ENCODE assay signal across 6 cellular contexts in genomic region chr17:8163978-8164814, GRCh38. TPM values are rescaled to one million over a fixed set of nuclear protein-coding genes. Genes with fewer than 3 reads are reported as not detected.
DNase-seq lines count a peak whose midpoint lies in the region; ATAC-seq and TF ChIP-seq lines count a peak whose summit lies in the region.

No MANE protein-coding gene starts in this region.

- no peak overlapping the region for H2AFZ ChIP-seq in fibroblast of lung (ENCODE audit: low read length)

- TF ChIP-seq CTCF in HFFc6 (IDR thresholded peaks at IDR 0.05) = no peak
- no peak for TF ChIP-seq CTCF in fibroblast of lung (conservative IDR thresholded peaks at IDR 0.05 in 1 of 2, IDR thresholded peaks at IDR 0.05 in 1 of 2; ENCODE audit: low read depth in 1 of 2, low read length in 2 of 2)
- TF ChIP-seq CTCF in gastrocnemius medialis (IDR thresholded peaks at IDR 0.05 in 4 of 5, conservative IDR thresholded peaks at IDR 0.05 in 1 of 5) = no peak
- no peak for TF ChIP-seq CTCF in brain microvascular endothelial cell (IDR thresholded peaks at IDR 0.05; ENCODE audit: low read depth, low read length, missing control alignments)

- peak; percentile 40 to 43 for TF ChIP-seq POLR2A in gastrocnemius medialis (IDR thresholded peaks at IDR 0.05)

- H3K36me3 ChIP-seq in fibroblast of lung (ENCODE audit: control insufficient read depth, insufficient read depth, low read length) (peaks cover 12% of the 10 kb centered on the region), gastrocnemius medialis (peaks cover 0 to 17% of the 10 kb centered on the region in 2 donors), brain microvascular endothelial cell (replicated peaks) (peaks cover 14% of the 10 kb centered on the region)

- no peak overlapping the region for H3K9ac ChIP-seq in fibroblast of lung (ENCODE audit: insufficient read depth, low read length)

- peak overlapping the region; percentile 97 for H3K27ac Mint-ChIP-seq in HFFc6

- H3K27me3 Mint-ChIP-seq in HFFc6 (ENCODE audit: insufficient read depth) = peaks cover 4% of the 10 kb centered on the region

- no peaks in the 10 kb centered on the region for H3K9me3 Mint-ChIP-seq in HFFc6

- peaks cover 35% of the 10 kb centered on the region for H3K4me1 ChIP-seq in fibroblast of lung (ENCODE audit: control insufficient read depth, extremely low read depth, insufficient read depth, low read length)
- H3K4me1 ChIP-seq in gastrocnemius medialis = peaks cover 32 to 37% of the 10 kb centered on the region in 2 donors

- no peaks in the 10 kb centered on the region for H4K20me1 ChIP-seq in fibroblast of lung (ENCODE audit: control insufficient read depth, extremely low read depth, insufficient read depth, low read length)

- no peaks in the 10 kb centered on the region for H3K27me3 ChIP-seq in fibroblast of lung (ENCODE audit: control insufficient read depth, insufficient read depth, low read length)
- H3K27me3 ChIP-seq in gastrocnemius medialis = no peaks in the 10 kb centered on the region
- no peaks in the 10 kb centered on the region for H3K27me3 ChIP-seq in brain microvascular endothelial cell (replicated peaks)

- H3K27ac ChIP-seq in fibroblast of lung (ENCODE audit: insufficient read depth, low read length) (peak overlapping the region; percentile 94), gastrocnemius medialis (peak overlapping the region; percentile 98 to 100 (median 99)), brain microvascular endothelial cell (no peak overlapping the region)

- peak overlapping the region; percentile 71 for H3K4me3 Mint-ChIP-seq in HFFc6

- H3K4me1 Mint-ChIP-seq in HFFc6 (ENCODE audit: low read depth) = peaks cover 39% of the 10 kb centered on the region

- peaks cover 9% of the 10 kb centered on the region for H3K36me3 Mint-ChIP-seq in HFFc6 (ENCODE audit: low read depth)

- H3K9me3 ChIP-seq in fibroblast of lung (ENCODE audit: control insufficient read depth, insufficient read depth, low read depth, low read length) (no peaks in the 10 kb centered on the region), gastrocnemius medialis (no peaks in the 10 kb centered on the region)

- H3K79me2 ChIP-seq in fibroblast of lung (ENCODE audit: control insufficient read depth, insufficient read depth, low read length) = peaks cover 18% of the 10 kb centered on the region

- H3K4me2 ChIP-seq in fibroblast of lung (ENCODE audit: extremely low read depth, insufficient read depth, low read length) = peak overlapping the region; percentile 64

- H3K4me3 ChIP-seq in fibroblast of lung (replicated peaks in 1 of 4; ENCODE audit: control extremely low read depth in 1 of 4, insufficient read depth in 1 of 4, low read depth in 3 of 4, low read length in 4 of 4) = no peak overlapping the region
- peak overlapping the region in 3 of 4 donors; percentile 16 to 74 (median 51) for H3K4me3 ChIP-seq in gastrocnemius medialis
- H3K4me3 ChIP-seq in brain microvascular endothelial cell (ENCODE audit: low read depth, low read length) = no peak overlapping the region

- intact Hi-C loops in gastrocnemius medialis (cut with DNase I; ENCODE audit: low total_unique reads) = loop anchor here (1.0 to 2.0 kb wide), 2 partner anchors 9 to 59 kb away; no protein-coding TSS in a partner anchor

- DNase-seq in HFFc6 (peak; percentile 43), UCSD-AML1 (lab: John Stamatoyannopoulos, UW; ENCODE audit: unreplicated experiment) (peak; percentile 88), fibroblast of lung (ENCODE audit: low read depth in 2 of 2) (peak; percentile 37 to 59), gastrocnemius medialis (peak; percentile 74 to 90), brain microvascular endothelial cell (no peak)

- ATAC-seq in gastrocnemius medialis (peak; percentile 66 to 69), HG02763 (IDR thresholded peaks at IDR 0.05; ENCODE audit: unreplicated experiment) (no peak)

- in situ Hi-C loops in gastrocnemius medialis (cut with MboI; ENCODE audit: low sequenced_read_pairs in 4 of 4) (no loop called here), brain microvascular endothelial cell (cut with HindIII; ENCODE audit: low pct_ligation_motif_present, low sequenced_read_pairs) (no loop called here)

RNA-seq across cellular contexts. Expression of gene VAMP2, which starts 1.4 kb away (rescaled TPM):
- 10 to 100 TPM; 37.0 to 47.6 (median 44.5) TPM for total RNA-seq in HFFc6 (2021; fragmentation: NEBNext Ultra II Directional; extraction: Animal tissue kit (Norgen Biotek cat#: 25700))
- 3.6 and 8.1 TPM in 2 replicates for total RNA-seq in fibroblast of lung
- polyA plus RNA-seq in fibroblast of lung = 12.2 and 14.2 TPM in 2 replicates
- polyA plus RNA-seq in fibroblast of lung (2012) = 25.6 and 29.3 TPM in 2 replicates
- polyA minus RNA-seq in fibroblast of lung (ENCODE audit: low replicate concordance) = 24.1 and 29.9 TPM in 2 replicates
- total RNA-seq in gastrocnemius medialis = 10 to 100 TPM; 10.9 to 37.0 (median 25.7) TPM

RNA-seq across cellular contexts. Expression of gene TMEM107, which starts 12.0 kb away (rescaled TPM):
- total RNA-seq in HFFc6 (2021; fragmentation: NEBNext Ultra II Directional; extraction: Animal tissue kit (Norgen Biotek cat#: 25700)) = 10 to 100 TPM; 13.8 to 18.8 (median 17.5) TPM
- total RNA-seq in fibroblast of lung (15.4 and 36.0 TPM in 2 replicates), gastrocnemius medialis (1 to 10 TPM in 3 of 4 donors, under 1 TPM in 1; 0.75 to 5.7 (median 3.1) TPM)
- polyA plus RNA-seq in fibroblast of lung = 9.8 and 13.0 TPM in 2 replicates
- 9.9 and 11.9 TPM in 2 replicates for polyA plus RNA-seq in fibroblast of lung (2012)
- polyA minus RNA-seq in fibroblast of lung (ENCODE audit: low replicate concordance) = 27.9 and 61.8 TPM in 2 replicates

RNA-seq across cellular contexts. Expression of gene PER1, which starts 12.0 kb away (rescaled TPM):
- total RNA-seq in HFFc6 (2021; fragmentation: NEBNext Ultra II Directional; extraction: Animal tissue kit (Norgen Biotek cat#: 25700)) = 10 to 100 TPM; 18.9 to 31.8 (median 26.9) TPM
- 3.1 and 6.9 TPM in 2 replicates for total RNA-seq in fibroblast of lung
- polyA plus RNA-seq in fibroblast of lung = 2.5 and 4.1 TPM in 2 replicates
- 4.9 and 6.7 TPM in 2 replicates for polyA plus RNA-seq in fibroblast of lung (2012)
- polyA minus RNA-seq in fibroblast of lung (ENCODE audit: low replicate concordance) = 50.9 and 72.7 TPM in 2 replicates
- total RNA-seq in gastrocnemius medialis = 100 to 1,000 TPM; 105 to 263 (median 164) TPM

RNA-seq across cellular contexts. Expression of gene BORCS6, which starts 25.8 kb away (rescaled TPM):
- total RNA-seq in HFFc6 (2021; fragmentation: NEBNext Ultra II Directional; extraction: Animal tissue kit (Norgen Biotek cat#: 25700)) = 1 to 10 TPM; 4.4 to 6.0 (median 4.6) TPM
- total RNA-seq in fibroblast of lung (6.9 and 11.4 TPM in 2 replicates), gastrocnemius medialis (10 to 100 TPM; 16.2 to 34.5 (median 26.2) TPM)
- polyA plus RNA-seq in fibroblast of lung = 2.8 and 2.9 TPM in 2 replicates
- polyA plus RNA-seq in fibroblast of lung (2012) = 4.5 and 5.6 TPM in 2 replicates
- 3.2 and 4.0 TPM in 2 replicates for polyA minus RNA-seq in fibroblast of lung (ENCODE audit: low replicate concordance)

RNA-seq across cellular contexts. Expression of gene HES7, which starts 40.3 kb away (rescaled TPM):
- total RNA-seq in HFFc6 (2021; fragmentation: NEBNext Ultra II Directional; extraction: Animal tissue kit (Norgen Biotek cat#: 25700)) = under 1 TPM; 0.24 to 0.54 (median 0.41) TPM
- under 0.01 TPM in 1 of 2 replicates, not detected in the other for total RNA-seq in fibroblast of lung
- not detected in 2 replicates for polyA plus RNA-seq in fibroblast of lung
- polyA plus RNA-seq in fibroblast of lung (2012) = not detected in 2 replicates
- not detected in 2 replicates for polyA minus RNA-seq in fibroblast of lung (ENCODE audit: low replicate concordance)
- total RNA-seq in gastrocnemius medialis = not detected

Comparison
In these comparisons a context has a peak if more than half of its experiments do, and no peak if none do; other contexts are left out.
1. H3K4me3 ChIP-seq: peak in gastrocnemius medialis (3 of 4); none in fibroblast of lung (0 of 4) and brain microvascular endothelial cell (single experiment).